ENCODE assay signal across 27 cellular contexts in genomic region chr3:101026244-101026643, GRCh38. TPM values are rescaled to one million over a fixed set of nuclear protein-coding genes. Genes with fewer than 3 reads are reported as not detected.
"Had no signal": no experiment of that assay in that cellular context is flagged by ENCODE, and none has a peak within 500 bp of the region (broad histone marks: within the 10 kb centered on the region; RNA-seq: fewer than 3 reads in every experiment).

No MANE protein-coding gene starts in this region.

- H3K27me3 ChIP-seq: heart right ventricle, hepatocyte, pancreas, right lobe of liver, stomach, suprapubic skin, tibial nerve, uterus had no signal

- H3K4me3 ChIP-seq: heart right ventricle, hepatocyte, lung, pancreas, psoas muscle, right lobe of liver, skin epidermis, stomach, suprapubic skin, thoracic aorta, tibial nerve, uterus had no signal

- H3K4me2 ChIP-seq: hepatocyte had no signal

- H2AFZ ChIP-seq: hepatocyte had no signal

- H3K9me3 ChIP-seq: pancreas, right lobe of liver, suprapubic skin, thoracic aorta, uterus had no signal

- ATAC-seq: left lobe of liver; naive thymus-derived CD4-positive, alpha-beta T cell; natural killer cell treated with Interleukin-12 subunit alpha and Interleukin-12 subunit beta and Interleukin-15 and Interleukin-18, amount 100 ng/mL, for 72 hours; pancreas; psoas muscle; right lobe of liver; stimulated activated naive B cell treated with anti-CD40 and anti-IgM and Interleukin-4, amounts not matched to agents 10 μg/mL and 1 μg/mL and 100 μg/mL, for 72 hours; stimulated activated naive CD8-positive, alpha-beta T cell treated with anti-CD3 and anti-CD28 coated beads, Interleukin-15, Interleukin-2, amounts not matched to agents 100 U/mL and 50 U/mL, for 24 hours had no signal

- H3K36me3 ChIP-seq: heart right ventricle, pancreas, right lobe of liver, stomach, suprapubic skin, thoracic aorta, tibial nerve, uterus had no signal

- H3K4me1 ChIP-seq: heart right ventricle, pancreas, psoas muscle, right lobe of liver, stomach, suprapubic skin, tibial nerve, uterus had no signal

- H3K27ac ChIP-seq: heart right ventricle, hepatocyte, pancreas, psoas muscle, right lobe of liver, skin epidermis, stomach, suprapubic skin, thoracic aorta, tibial nerve, uterus had no signal

- DNase-seq: glutamatergic neuron; heart right ventricle; islet precursor cell; mesendoderm; naive thymus-derived CD4-positive, alpha-beta T cell; nucleus accumbens; pancreas; posterior cingulate gyrus; psoas muscle; right lobe of liver; stimulated activated CD4-positive, alpha-beta T cell treated with anti-CD3 and anti-CD28 coated beads, Interleukin-12 subunit alpha, Interleukin-12 subunit beta, amount 100 ng/mL, for 4 hours; stimulated activated CD4-positive, alpha-beta T cell treated with anti-CD3 and anti-CD28 coated beads, Interleukin-15, amount 100 ng/mL, for 24 hours; stimulated activated CD4-positive, alpha-beta T cell treated with anti-CD3 and anti-CD28 coated beads, Interleukin-2, amount 100 ng/mL, for 24 hours; stimulated activated CD4-positive, alpha-beta T cell treated with anti-CD3 and anti-CD28 coated beads, Interleukin-4, amount 100 ng/mL, for 1 hour; stimulated activated naive B cell treated with anti-CD40 and anti-IgM and Interleukin-4, amounts not matched to agents 10 μg/mL and 1 μg/mL and 100 μg/mL, for 72 hours; stimulated activated naive CD8-positive, alpha-beta T cell treated with anti-CD3 and anti-CD28 coated beads, Interleukin-15, Interleukin-2, amounts not matched to agents 100 U/mL and 50 U/mL, for 24 hours; stomach; uterus had no signal

RNA-seq across cellular contexts. Expression of gene ABI3BP, which starts 33.0 kb away (rescaled TPM):
- total RNA-seq: naive thymus-derived CD4-positive, alpha-beta T cell; natural killer cell treated with Interleukin-12 subunit alpha and Interleukin-12 subunit beta and Interleukin-15 and Interleukin-18, amount 100 ng/mL, for 72 hours; neural crest cell had no signal
- polyA plus RNA-seq: naive thymus-derived CD4-positive, alpha-beta T cell had no signal
